Comparison of ENCODE assay signal across 14 cellular contexts in the genomic region with DNA sequence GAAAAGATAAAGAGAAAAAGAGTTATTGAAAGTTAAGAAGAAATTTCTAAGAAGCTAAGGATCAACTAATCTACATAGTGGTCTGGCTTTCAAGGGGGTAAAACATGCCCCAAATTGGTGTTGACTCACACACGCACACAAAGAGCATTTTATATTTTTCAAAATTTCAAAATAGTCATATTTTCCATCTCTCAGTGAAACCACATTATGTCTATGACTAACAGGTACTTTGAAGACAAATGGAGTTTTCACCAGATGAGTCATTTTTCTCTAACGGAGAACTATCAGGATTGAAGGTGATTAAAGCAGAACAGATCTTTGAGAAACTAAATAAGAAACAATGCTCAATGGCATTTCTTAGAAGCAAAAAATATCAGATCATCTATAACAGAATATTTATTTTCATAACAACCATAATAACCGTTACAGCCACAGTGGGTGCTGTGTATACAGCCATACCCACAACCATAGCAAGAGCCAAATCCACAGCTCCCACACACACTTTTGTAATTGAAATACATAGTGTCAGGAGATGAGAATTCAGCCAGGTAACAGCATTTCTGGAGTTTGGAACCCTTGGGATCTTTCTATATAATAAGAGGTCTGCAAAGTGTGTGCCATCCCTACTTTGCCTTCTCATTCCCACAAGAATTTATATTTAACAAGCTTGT. TPM values are rescaled to one million over a fixed set of nuclear protein-coding genes. Genes with fewer than 3 reads are reported as not detected.
DNase-seq lines count a peak whose midpoint lies in the region; ATAC-seq and TF ChIP-seq lines count a peak whose summit lies in the region.
"Had no signal": no experiment of that assay in that cellular context is flagged by ENCODE, and none has a peak within 500 bp of the region (broad histone marks: within the 10 kb centered on the region; RNA-seq: fewer than 3 reads in every experiment).

Gene KRTAP21-3 (minus strand): TSS at position 539 of the 671 bp plus-strand sequence. CDS start 18 bp downstream, at position 521.

- WGBS in mammary epithelial cell (ENCODE audit: low coverage, missing lambda C conversion rate), result 2% methylated on average over 3 of the region's 3 CpGs
- WGBS in upper lobe of left lung, 2 donors, result 75 to 90% methylated on average over 3 of the region's 3 CpGs

- TF ChIP-seq CTCF in mammary epithelial cell (conservative IDR thresholded peaks at IDR 0.05 in 1 of 2, IDR thresholded peaks at IDR 0.05 in 1 of 2; ENCODE audit: extremely low read depth in 1 of 2, insufficient read depth in 1 of 2, low read depth in 1 of 2, low read length in 2 of 2) (no peak), upper lobe of left lung (IDR thresholded peaks at IDR 0.05) (no peak)

- H3K4me1 ChIP-seq in mammary epithelial cell (ENCODE audit: insufficient read depth, low read length) (peaks cover 12% of the 10 kb centered on the region), upper lobe of left lung (no peaks in the 10 kb centered on the region)

- H4K20me1 ChIP-seq in mammary epithelial cell (ENCODE audit: insufficient read depth, low read length), result no peaks in the 10 kb centered on the region

- ATAC-seq in GM19463 (IDR thresholded peaks at IDR 0.05; ENCODE audit: unreplicated experiment) (peak; percentile 65), upper lobe of left lung (ENCODE audit: low FRiP score in 2 of 2) (no peak), GM18909 (IDR thresholded peaks at IDR 0.05; ENCODE audit: poor library complexity, unreplicated experiment) (no peak)

- CTCF ChIA-PET in mammary epithelial cell (lab: Charles Lee; ENCODE audit: low non-redundant PET), result interaction anchor here (0.5 kb wide), 1 partner anchor 341 kb away, joined by 5 read pairs; no protein-coding TSS in a partner anchor

- H3K4me3 ChIP-seq in mammary epithelial cell (replicated peaks in 1 of 3; ENCODE audit: insufficient read depth in 1 of 3, low read depth in 2 of 3, low read length in 3 of 3), result no peak within 1 kb of the TSS
- no peak within 1 kb of the TSS for H3K4me3 ChIP-seq in upper lobe of left lung

- DNase-seq in A172 (ENCODE audit: low spot score) (peak; percentile 66), RPMI7951 (ENCODE audit: low read depth) (peak; percentile 60), mammary epithelial cell (peak; percentile 92), upper lobe of left lung (no peak), amniotic stem cell (lab: John Stamatoyannopoulos, UW) (no peak), NCI-H1436 (lab: John Stamatoyannopoulos, UW) (no peak)
- DNase-seq: GDM1, H9, MV-4-11 had no signal

- H3K79me2 ChIP-seq in mammary epithelial cell (ENCODE audit: insufficient read depth, low read length), result no peaks in the 10 kb centered on the region

- TF ChIP-seq EP300 in upper lobe of left lung (IDR thresholded peaks at IDR 0.05), result no peak

- BruUV-seq in mammary epithelial cell (replicated peaks; lab: Mats Ljungman, UMichigan), result TSS peak; percentile 88

- no peaks in the 10 kb centered on the region for H3K9me3 ChIP-seq in mammary epithelial cell (replicated peaks; ENCODE audit: insufficient read depth, low read length)
- H3K9me3 ChIP-seq in upper lobe of left lung, result no peaks in the 10 kb centered on the region

- dilution Hi-C loops in mammary epithelial cell (cut with HindIII; ENCODE audit: low sequenced_read_pairs), result no loop called here

- no peaks in the 10 kb centered on the region for H3K27me3 ChIP-seq in mammary epithelial cell (ENCODE audit: insufficient read depth, low read length)
- no peaks in the 10 kb centered on the region for H3K27me3 ChIP-seq in upper lobe of left lung

- H2AFZ ChIP-seq in mammary epithelial cell (ENCODE audit: low read depth, low read length), result peak within 1 kb of the TSS; percentile 46

- peak within 1 kb of the TSS; percentile 54 for H3K4me2 ChIP-seq in mammary epithelial cell (ENCODE audit: insufficient read depth, low read depth, low read length)

- H3K36me3 ChIP-seq in mammary epithelial cell (ENCODE audit: insufficient read depth, low read length) (no peaks in the 10 kb centered on the region), upper lobe of left lung (no peaks in the 10 kb centered on the region)

- no peak for TF ChIP-seq POLR2A in upper lobe of left lung (IDR thresholded peaks at IDR 0.05)

- H3K27ac ChIP-seq in mammary epithelial cell (ENCODE audit: insufficient read depth, low read depth, low read length), result peak within 1 kb of the TSS; percentile 98
- no peak within 1 kb of the TSS for H3K27ac ChIP-seq in upper lobe of left lung

- intact Hi-C loops in mammary epithelial cell (cut with micrococcal nuclease), result no loop called here

- H3K9ac ChIP-seq in mammary epithelial cell (ENCODE audit: insufficient read depth, low read length), result peak within 1 kb of the TSS; percentile 65

- in situ Hi-C loops in mammary epithelial cell (cut with MboI; ENCODE audit: low sequenced_read_pairs in 2 of 2), result no loop called here

RNA-seq across cellular contexts. Expression of gene KRTAP21-3, which starts in this region (rescaled TPM):
- not detected in 2 replicates for total RNA-seq in A172 (2014; rRNA removed; shearing (Covaris generic))
- total RNA-seq in RPMI7951 (2014; rRNA removed; shearing (Covaris generic)), result not detected in 2 replicates
- total RNA-seq in mammary epithelial cell, result not detected
- polyA plus RNA-seq in mammary epithelial cell, result not detected
- not detected for polyA minus RNA-seq in mammary epithelial cell
- not detected for total RNA-seq in upper lobe of left lung
- total RNA-seq: H9; liver; T-helper 1 cell treated with Interleukin-12 subunit alpha and Interleukin-12 subunit beta and Interleukin-4 antibody, amounts not matched to agents 30 ng/mL and 1 ng/mL, for 36 hours had no signal
- polyA plus RNA-seq: BJ, liver had no signal

Comparison
In these comparisons a context has a peak if more than half of its experiments do, and no peak if none do; other contexts are left out.
1. Peak in DNase-seq in A172; RNA of the gene not detected or under 1 TPM.
2. Peak in DNase-seq in RPMI7951; RNA of the gene not detected or under 1 TPM.
3. Peak in DNase-seq, H3K27ac ChIP-seq, H3K9ac ChIP-seq and H3K4me2 ChIP-seq in mammary epithelial cell; RNA of the gene not detected or under 1 TPM.